Comparison of ENCODE assay signal across 1 cellular context in genomic region chr18:13657974-13658373, GRCh38.
TF ChIP-seq lines count a peak whose summit lies in the region.

No MANE protein-coding gene starts in this region.

TF ChIP-seq in WTC11, 78 proteins besides CTCF, POLR2A, EP300 and RAD21 (continued from another document):
- TF ChIP-seq ZNF512 (CRISPR knock-in tag; IDR thresholded peaks at IDR 0.05; ENCODE audit: borderline replicate concordance) (no peak), TCF7 (CRISPR knock-in tag; IDR thresholded peaks at IDR 0.05; ENCODE audit: low read depth) (no peak)
